Comparison of ENCODE assay signal across 8 cellular contexts in genomic region chr5:60844429-60844890, GRCh38. TPM values are rescaled to one million over a fixed set of nuclear protein-coding genes. Genes with fewer than 3 reads are reported as not detected.
DNase-seq lines count a peak whose midpoint lies in the region; ATAC-seq and TF ChIP-seq lines count a peak whose summit lies in the region.

No MANE protein-coding gene starts in this region.

- peak overlapping the region; percentile 83 for H3K27ac Mint-ChIP-seq in Calu3 (ENCODE audit: unreplicated experiment)
- H3K27ac Mint-ChIP-seq in naive thymus-derived CD8-positive, alpha-beta T cell = no peak overlapping the region

- H3K79me2 ChIP-seq in KMS-11 (ENCODE audit: insufficient read depth, low read depth) = no peaks in the 10 kb centered on the region

- H3K27ac ChIP-seq in KMS-11 = no peak overlapping the region

- intact Hi-C loops in Calu3 (cut with micrococcal nuclease; ENCODE audit: unreplicated experiment) = loop anchor here (2.0 to 5.0 kb wide), 2 partner anchors 152 to 166 kb away; no protein-coding TSS in a partner anchor

- H3K9ac ChIP-seq in KMS-11 = peak overlapping the region; percentile 25; the same call in 1 of the 2 replicates

- H2AFZ ChIP-seq in KMS-11 (ENCODE audit: low read depth) = peak overlapping the region; percentile 99

- H3K36me3 ChIP-seq in KMS-11 (ENCODE audit: insufficient read depth) = no peaks in the 10 kb centered on the region

- POLR2A ChIA-PET in naive thymus-derived CD8-positive, alpha-beta T cell (lab: Charles Lee) = no interaction called here

- peak overlapping the region; percentile 53 for H3K4me3 ChIP-seq in KMS-11 (IDR thresholded peaks at IDR 0.05; ENCODE audit: insufficient read depth, low read depth, low read length)
- peak overlapping the region; percentile 59 for H3K4me3 ChIP-seq in choroid plexus epithelial cell (ENCODE audit: low read depth, low read length)

- ATAC-seq in naive thymus-derived CD8-positive, alpha-beta T cell = no peak
- no peak for ATAC-seq in HG03521 (IDR thresholded peaks at IDR 0.05; ENCODE audit: unreplicated experiment)
- no peak for ATAC-seq in HG02973 (IDR thresholded peaks at IDR 0.05; ENCODE audit: unreplicated experiment)

- no peak for DNase-seq in Calu3
- DNase-seq in choroid plexus epithelial cell (ENCODE audit: low read depth) = peak; percentile 21
- no peak for DNase-seq in naive thymus-derived CD8-positive, alpha-beta T cell
- DNase-seq in mucosa of gallbladder (ENCODE audit: low spot score) = no peak
- DNase-seq in epidermal melanocyte (ENCODE audit: insufficient read length, low spot score) = no peak

- peaks cover 8% of the 10 kb centered on the region for H3K4me1 ChIP-seq in KMS-11 (ENCODE audit: low read depth, poor library complexity, severe bottlenecking)

- no peaks in the 10 kb centered on the region for H3K9me3 Mint-ChIP-seq in Calu3 (ENCODE audit: low read depth, unreplicated experiment)
- no peaks in the 10 kb centered on the region for H3K9me3 Mint-ChIP-seq in naive thymus-derived CD8-positive, alpha-beta T cell

- peak overlapping the region; percentile 90 for H3K4me2 ChIP-seq in KMS-11

- CTCF ChIA-PET in Calu3 (lab: Charles Lee) = interaction anchor here (1.0 to 2.0 kb wide), 4 partner anchors 10 to 144 kb away, joined by 4 read pairs; partner anchors contain the start of gene DEPDC1B

- H3K27me3 ChIP-seq in KMS-11 (ENCODE audit: insufficient read depth, low read depth) = no peaks in the 10 kb centered on the region

- H3K27me3 Mint-ChIP-seq in Calu3 (ENCODE audit: unreplicated experiment) = no peaks in the 10 kb centered on the region
- peaks cover 33 to 66% (median 52%) of the 10 kb centered on the region in 5 donors for H3K27me3 Mint-ChIP-seq in naive thymus-derived CD8-positive, alpha-beta T cell

- no peak for TF ChIP-seq CTCF in Calu3 (IDR thresholded peaks at IDR 0.05; ENCODE audit: unreplicated experiment)
- no peak for TF ChIP-seq CTCF in KMS-11 (conservative IDR thresholded peaks at IDR 0.05; ENCODE audit: low read depth, low read length)
- no peak for TF ChIP-seq CTCF in choroid plexus epithelial cell (conservative IDR thresholded peaks at IDR 0.05; ENCODE audit: low read depth, low read length)

- H3K36me3 Mint-ChIP-seq in Calu3 (ENCODE audit: insufficient read depth, unreplicated experiment) = peaks cover 23% of the 10 kb centered on the region
- H3K36me3 Mint-ChIP-seq in naive thymus-derived CD8-positive, alpha-beta T cell = peaks cover 0 to 11% (median 0%) of the 10 kb centered on the region in 3 donors

- 0 out of 2 replicates have a peak, but pooled peaks cover 3% of the 10 kb centered on the region for H4K20me1 ChIP-seq in KMS-11 (ENCODE audit: insufficient read depth)

- TSS peak; percentile 89 for BruUV-seq in Calu3 (replicated peaks; lab: Mats Ljungman, UMichigan)

- peak overlapping the region; percentile 90 for H3K4me3 Mint-ChIP-seq in Calu3 (ENCODE audit: low read depth, unreplicated experiment)
- peak overlapping the region; percentile 29 to 80 (median 66) for H3K4me3 Mint-ChIP-seq in naive thymus-derived CD8-positive, alpha-beta T cell

- H3K4me1 Mint-ChIP-seq in Calu3 (ENCODE audit: low read depth, unreplicated experiment) = peaks cover 27% of the 10 kb centered on the region
- H3K4me1 Mint-ChIP-seq in naive thymus-derived CD8-positive, alpha-beta T cell = peaks cover 5 to 15% (median 9%) of the 10 kb centered on the region in 4 donors

RNA-seq across cellular contexts. Expression of gene ELOVL7, which starts 0.4 kb away (rescaled TPM):
- total RNA-seq in Calu3 (2022) (40.5 and 42.7 TPM in 2 replicates), mucosa of gallbladder (66.8 TPM)
- not detected for total RNA-seq in naive thymus-derived CD8-positive, alpha-beta T cell
- under 1 TPM in 1 of 3 donors, not detected in 2; 0.29 TPM for polyA plus RNA-seq in naive thymus-derived CD8-positive, alpha-beta T cell

Comparison
In these comparisons a context has a peak if more than half of its experiments do, and no peak if none do; other contexts are left out.
1. RNA of gene ELOVL7, which starts 0.4 kb away (total RNA-seq): 66.8 TPM in mucosa of gallbladder (single experiment) and 40.5 to 42.7 TPM in Calu3; not detected in naive thymus-derived CD8-positive, alpha-beta T cell; every median in the first group is over 10 times any median in the second.